Comparison of ENCODE assay signal across 3 cellular contexts in genomic region chr12:63010698-63011097, GRCh38.
"Had no signal": no experiment of that assay in that cellular context is flagged by ENCODE, and none has a peak within 500 bp of the region (broad histone marks: within the 10 kb centered on the region; RNA-seq: fewer than 3 reads in every experiment).

No MANE protein-coding gene starts in this region.

- DNase-seq: GDM1, GF-D8 had no signal

- ATAC-seq: GM12878 had no signal
